ENCODE assay signal across 15 cellular contexts in the genomic region with DNA sequence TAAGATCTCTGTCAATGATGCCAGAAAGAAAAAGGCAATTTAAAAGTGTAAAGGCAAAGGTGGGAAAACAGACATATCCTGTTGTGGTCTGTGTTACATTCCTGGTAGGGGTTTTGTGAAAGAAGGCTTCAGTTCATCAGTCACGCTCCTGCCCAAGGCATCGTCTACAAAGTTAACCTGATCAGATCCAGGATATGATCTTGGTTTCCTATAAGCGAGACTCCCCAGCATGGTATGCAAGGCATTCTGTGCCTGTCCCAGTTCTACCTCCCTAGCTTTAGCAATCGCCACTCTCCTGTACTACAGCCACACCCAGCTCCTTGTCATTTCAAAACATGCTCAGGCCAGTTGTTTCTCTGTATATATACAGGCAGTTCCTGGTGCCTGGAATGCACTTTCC. TPM values are rescaled to one million over a fixed set of nuclear protein-coding genes. Genes with fewer than 3 reads are reported as not detected.
DNase-seq lines count a peak whose midpoint lies in the region; ATAC-seq and TF ChIP-seq lines count a peak whose summit lies in the region.
"Had no signal": no experiment of that assay in that cellular context is flagged by ENCODE, and none has a peak within 500 bp of the region (broad histone marks: within the 10 kb centered on the region; RNA-seq: fewer than 3 reads in every experiment).

No MANE protein-coding gene starts in this region.

- H3K9me3 Mint-ChIP-seq in type B pancreatic cell, result no peaks in the 10 kb centered on the region
- H3K9me3 Mint-ChIP-seq: dendritic cell treated with granulocyte-macrophage colony-stimulating factor and Interleukin-4, amounts not matched to agents 40 ng/mL and 50 ng/mL, for 4 days; T-helper 2 cell treated with Interferon-gamma antibody and Interleukin-4, amounts not matched to agents 5 μg/mL and 100 μg/mL, for 36 hours had no signal

- H3K4me1 Mint-ChIP-seq in type B pancreatic cell (ENCODE audit: unreplicated experiment), result peaks cover 7% of the 10 kb centered on the region

- peak; percentile 46 for DNase-seq in LoVo (ENCODE audit: low spot score)
- DNase-seq in dermis microvascular lymphatic vessel endothelial cell (ENCODE audit: low read depth in 2 of 2), result peak; percentile 2 to 47
- DNase-seq in kidney glomerular epithelial cell (lab: John Stamatoyannopoulos, UW), result peak; percentile 20
- DNase-seq in type B pancreatic cell (ENCODE audit: extremely low spot score, unreplicated experiment), result no peak
- DNase-seq in H7, result no peak
- no peak for DNase-seq in activated CD4-positive, CD25-positive, alpha-beta regulatory T cell treated with anti-CD3 and anti-CD28 coated beads, Interleukin-2, amount 50 U/mL, for 72 hours
- DNase-seq: activated CD4-positive, alpha-beta T cell treated with anti-CD3 and anti-CD28 coated beads, Interleukin-2, amount 50 U/mL, for 4 hours; BE2C; NCI-H187; pancreas; substantia nigra had no signal

- peak overlapping the region; percentile 89 for H3K27ac Mint-ChIP-seq in type B pancreatic cell
- H3K27ac Mint-ChIP-seq: dendritic cell treated with granulocyte-macrophage colony-stimulating factor and Interleukin-4, amounts not matched to agents 40 ng/mL and 50 ng/mL, for 4 days; T-helper 2 cell treated with Interferon-gamma antibody and Interleukin-4, amounts not matched to agents 5 μg/mL and 100 μg/mL, for 36 hours had no signal

- no peak for TF ChIP-seq CTCF in type B pancreatic cell (conservative IDR thresholded peaks at IDR 0.05)

- H3K27me3 Mint-ChIP-seq in type B pancreatic cell, result no peaks in the 10 kb centered on the region

- no peak overlapping the region for H3K4me3 ChIP-seq in H7 (ENCODE audit: insufficient read depth, low read depth, low read length)
- H3K4me3 ChIP-seq: pancreas had no signal

- no peaks in the 10 kb centered on the region for H3K36me3 Mint-ChIP-seq in type B pancreatic cell

- H3K27me3 ChIP-seq in H7 (ENCODE audit: control insufficient read depth, insufficient read depth, low read length), result no peaks in the 10 kb centered on the region
- H3K27me3 ChIP-seq: BE2C, pancreas had no signal

- peak overlapping the region; percentile 22 for H3K4me3 Mint-ChIP-seq in type B pancreatic cell
- H3K4me3 Mint-ChIP-seq: dendritic cell treated with granulocyte-macrophage colony-stimulating factor and Interleukin-4, amounts not matched to agents 40 ng/mL and 50 ng/mL, for 4 days; T-helper 2 cell treated with Interferon-gamma antibody and Interleukin-4, amounts not matched to agents 5 μg/mL and 100 μg/mL, for 36 hours had no signal

- no peak for ATAC-seq in HG03378 (IDR thresholded peaks at IDR 0.05; ENCODE audit: unreplicated experiment)
- ATAC-seq in GM19455 (IDR thresholded peaks at IDR 0.05; ENCODE audit: unreplicated experiment), result no peak

- H3K36me3 ChIP-seq in H7 (replicated peaks; ENCODE audit: control insufficient read depth, insufficient read depth, low read length), result no peaks in the 10 kb centered on the region
- H3K36me3 ChIP-seq: BE2C, pancreas had no signal

RNA-seq across cellular contexts. Expression of gene PTPN3, which starts 58.0 kb away (rescaled TPM):
- total RNA-seq in dermis microvascular lymphatic vessel endothelial cell (2.1 and 5.3 TPM in 2 replicates), type B pancreatic cell (ENCODE audit: low replicate concordance) (4.9 and 8.1 TPM in 2 replicates)
- total RNA-seq in H7 (2014; rRNA removed; shearing (Covaris generic)), result 0.62 and 2.0 TPM in 2 replicates

Comparison
In these comparisons a context has a peak if more than half of its experiments do, and no peak if none do; other contexts are left out.
1. DNase-seq: peak in LoVo (single experiment), dermis microvascular lymphatic vessel endothelial cell (2 of 2) and kidney glomerular epithelial cell (single experiment); none in type B pancreatic cell (single experiment), H7 (single experiment) and activated CD4-positive, CD25-positive, alpha-beta regulatory T cell treated with anti-CD3 and anti-CD28 coated beads, Interleukin-2, amount 50 U/mL, for 72 hours (single experiment).